ENCODE assay signal across 9 cellular contexts in genomic region chr3:15606434-15606891, GRCh38. TPM values are rescaled to one million over a fixed set of nuclear protein-coding genes. Genes with fewer than 3 reads are reported as not detected.
DNase-seq lines count a peak whose midpoint lies in the region; ATAC-seq, FAIRE-seq and TF ChIP-seq lines count a peak whose summit lies in the region.
"Had no signal": no experiment of that assay in that cellular context is flagged by ENCODE, and none has a peak within 500 bp of the region (broad histone marks: within the 10 kb centered on the region; RNA-seq: fewer than 3 reads in every experiment).

No MANE protein-coding gene starts in this region.

- WGBS in hepatocyte (ENCODE audit: low lambda C conversion rate, missing lambda C conversion rate) = 74% methylated on average over 2 of the region's 2 CpGs
- 7 to 19% methylated on average over 2 of the region's 2 CpGs for WGBS in pancreas, 2 donors

- H3K9me2 ChIP-seq in GM23338 (ENCODE audit: insufficient read depth) = no peaks in the 10 kb centered on the region
- no peaks in the 10 kb centered on the region for H3K9me2 ChIP-seq in hepatocyte (replicated peaks; ENCODE audit: insufficient read depth)

- no peak for DNase-seq in GM23338 (ENCODE audit: low spot score)
- peak; percentile 38 for DNase-seq in hepatocyte (ENCODE audit: low spot score)
- DNase-seq in pancreas = peak in 1 of 6 donors; percentile 23
- DNase-seq in stimulated activated CD4-positive, alpha-beta T cell treated with anti-CD3 and anti-CD28 coated beads, Interleukin-2, amount 100 ng/mL, for 24 hours = no peak
- no peak for DNase-seq in NCI-H1105 (lab: John Stamatoyannopoulos, UW)
- DNase-seq in CD8-positive, alpha-beta T cell = no peak
- DNase-seq in NOMO-1 (lab: John Stamatoyannopoulos, UW; ENCODE audit: unreplicated experiment in 2 of 2) = no peak

- H3K36me3 ChIP-seq in GM23338 (ENCODE audit: insufficient read depth) (no peaks in the 10 kb centered on the region), hepatocyte (replicated peaks; ENCODE audit: insufficient read depth, low read depth) (no peaks in the 10 kb centered on the region), pancreas (no peaks in the 10 kb centered on the region)
- no peaks in the 10 kb centered on the region for H3K36me3 ChIP-seq in CD8-positive, alpha-beta T cell (ENCODE audit: insufficient read depth, low read length)

- no peaks in the 10 kb centered on the region for H3K27me3 ChIP-seq in GM23338 (ENCODE audit: insufficient read depth)
- no peaks in the 10 kb centered on the region for H3K27me3 ChIP-seq in hepatocyte
- H3K27me3 ChIP-seq in pancreas = no peaks in the 10 kb centered on the region
- no peaks in the 10 kb centered on the region for H3K27me3 ChIP-seq in CD8-positive, alpha-beta T cell (ENCODE audit: insufficient read depth, low read length)

- H2AFZ ChIP-seq in GM23338 = no peak overlapping the region
- H2AFZ ChIP-seq in hepatocyte = no peak overlapping the region

- H3K4me1 ChIP-seq in GM23338 (ENCODE audit: insufficient read depth) (peaks cover 12% of the 10 kb centered on the region), hepatocyte (ENCODE audit: insufficient read depth) (peaks cover 7% of the 10 kb centered on the region), pancreas (peaks cover 10 to 58% (median 58%) of the 10 kb centered on the region in 3 donors)
- peaks cover 6% of the 10 kb centered on the region for H3K4me1 ChIP-seq in CD8-positive, alpha-beta T cell (ENCODE audit: insufficient read depth, low read length)

- H3K79me2 ChIP-seq in GM23338 (replicated peaks; ENCODE audit: insufficient read depth) = peaks cover 9% of the 10 kb centered on the region
- H3K79me2 ChIP-seq in hepatocyte = peaks cover 12% of the 10 kb centered on the region

- ATAC-seq in GM23338 (no peak), pancreas (peak; percentile 27 to 49 (median 40))
- no peak for ATAC-seq in CD8-positive, alpha-beta T cell

- no peak for FAIRE-seq in pancreas (lab: Jason Lieb, UNC)

- H3K4me3 Mint-ChIP-seq in GM23338 = no peak overlapping the region
- peak overlapping the region in 1 of 5 experiments; percentile 41 for H3K4me3 Mint-ChIP-seq in brain
- H3K4me3 Mint-ChIP-seq in CD8-positive, alpha-beta T cell = no peak overlapping the region
- H3K4me3 Mint-ChIP-seq: activated naive CD4-positive, alpha-beta T cell treated with anti-CD3 and anti-CD28 coated beads, Interleukin-2, amount 50 U/mL, for 24 hours had no signal

- H3K27ac Mint-ChIP-seq in GM23338 = peak overlapping the region; percentile 80
- peak overlapping the region in 4 of 5 experiments; percentile 23 to 86 (median 72) for H3K27ac Mint-ChIP-seq in brain
- H3K27ac Mint-ChIP-seq in CD8-positive, alpha-beta T cell = no peak overlapping the region
- H3K27ac Mint-ChIP-seq: activated naive CD4-positive, alpha-beta T cell treated with anti-CD3 and anti-CD28 coated beads, Interleukin-2, amount 50 U/mL, for 24 hours had no signal

- H3K4me3 ChIP-seq in GM23338 = no peak overlapping the region
- no peak overlapping the region for H3K4me3 ChIP-seq in hepatocyte
- H3K4me3 ChIP-seq in pancreas = no peak overlapping the region
- H3K4me3 ChIP-seq in CD8-positive, alpha-beta T cell (ENCODE audit: low read depth, low read length) = no peak overlapping the region

- intact Hi-C loops in pancreas (cut with DNase I) = no loop called here
- intact Hi-C loops in CD8-positive, alpha-beta T cell (cut with DNase I, micrococcal nuclease) = no loop called here

- H4K20me1 ChIP-seq in GM23338 (replicated peaks; ENCODE audit: insufficient read depth) (no peaks in the 10 kb centered on the region), hepatocyte (ENCODE audit: insufficient read depth, poor library complexity, severe bottlenecking) (no peaks in the 10 kb centered on the region)

- H3F3A ChIP-seq in GM23338 (replicated peaks; ENCODE audit: low read depth) = no peaks in the 10 kb centered on the region; the same call in 1 of the 2 replicates

- TF ChIP-seq CTCF in GM23338 (conservative IDR thresholded peaks at IDR 0.05; ENCODE audit: low read depth in 2 of 2) (no peak), brain (conservative IDR thresholded peaks at IDR 0.05) (no peak), hepatocyte (IDR thresholded peaks at IDR 0.05; ENCODE audit: poor library complexity) (no peak), pancreas (IDR thresholded peaks at IDR 0.05) (no peak)
- no peak for TF ChIP-seq CTCF in CD8-positive, alpha-beta T cell (IDR thresholded peaks at IDR 0.05)

- H3K4me2 ChIP-seq in GM23338 = no peak overlapping the region
- peak overlapping the region; percentile 4 for H3K4me2 ChIP-seq in hepatocyte

- POLR2A ChIA-PET in CD8-positive, alpha-beta T cell (lab: Charles Lee) = no interaction called here

- H3K36me3 Mint-ChIP-seq in GM23338 (ENCODE audit: low read depth) = peaks cover 33% of the 10 kb centered on the region
- H3K36me3 Mint-ChIP-seq in brain = peaks cover 26% of the 10 kb centered on the region
- peaks cover 21% of the 10 kb centered on the region for H3K36me3 Mint-ChIP-seq in CD8-positive, alpha-beta T cell

- H3K27ac ChIP-seq in GM23338 (ENCODE audit: low read depth) (peak overlapping the region; percentile 28; the same call in 1 of the 2 replicates), hepatocyte (peak overlapping the region; percentile 56), pancreas (peak overlapping the region; percentile 20 to 80 (median 56))
- H3K27ac ChIP-seq in CD8-positive, alpha-beta T cell (ENCODE audit: low read depth, low read length) = no peak overlapping the region

- H3K4me1 Mint-ChIP-seq in GM23338 = peaks cover 13% of the 10 kb centered on the region
- H3K4me1 Mint-ChIP-seq in brain = peaks cover 24% of the 10 kb centered on the region
- peaks cover 17% of the 10 kb centered on the region for H3K4me1 Mint-ChIP-seq in CD8-positive, alpha-beta T cell (ENCODE audit: low read depth)

- H3K27me3 Mint-ChIP-seq in GM23338 (ENCODE audit: insufficient read depth, low read depth, poor library complexity) = peaks cover 2% of the 10 kb centered on the region
- peaks cover 13% of the 10 kb centered on the region for H3K27me3 Mint-ChIP-seq in brain
- H3K27me3 Mint-ChIP-seq in CD8-positive, alpha-beta T cell (ENCODE audit: low read depth) = no peaks in the 10 kb centered on the region
- H3K27me3 Mint-ChIP-seq: activated naive CD4-positive, alpha-beta T cell treated with anti-CD3 and anti-CD28 coated beads, Interleukin-2, amount 50 U/mL, for 24 hours had no signal

- peaks cover 24% of the 10 kb centered on the region for H3K9me3 Mint-ChIP-seq in GM23338
- H3K9me3 Mint-ChIP-seq in brain = peaks cover 3 to 16% (median 10%) of the 10 kb centered on the region in 5 experiments
- H3K9me3 Mint-ChIP-seq in CD8-positive, alpha-beta T cell = no peaks in the 10 kb centered on the region
- H3K9me3 Mint-ChIP-seq: activated naive CD4-positive, alpha-beta T cell treated with anti-CD3 and anti-CD28 coated beads, Interleukin-2, amount 50 U/mL, for 24 hours had no signal

- H3K9me3 ChIP-seq in hepatocyte (ENCODE audit: low read depth) = no peaks in the 10 kb centered on the region
- no peaks in the 10 kb centered on the region for H3K9me3 ChIP-seq in pancreas
- no peaks in the 10 kb centered on the region for H3K9me3 ChIP-seq in CD8-positive, alpha-beta T cell (ENCODE audit: low read length)

- CTCF ChIA-PET in CD8-positive, alpha-beta T cell (lab: Charles Lee) = interaction anchor here (1.0 to 1.1 kb wide), 2 partner anchors 21 to 23 kb away, joined by 3 to 4 read pairs; no protein-coding TSS in a partner anchor

TF ChIP-seq in GM23338, 12 proteins besides CTCF, POLR2A, EP300 and RAD21 (continues in another document):
- TF ChIP-seq CREB1 (CRISPR knock-in tag; IDR thresholded peaks at IDR 0.05; ENCODE audit: low read depth) (no peak), NANOG (IDR thresholded peaks at IDR 0.05; ENCODE audit: borderline replicate concordance) (no peak), ZNF114 (CRISPR knock-in tag; IDR thresholded peaks at IDR 0.05) (no peak), POLR2AphosphoS5 (IDR thresholded peaks at IDR 0.05; ENCODE audit: low read depth) (no peak), ETS1 (IDR thresholded peaks at IDR 0.05) (no peak), ZNF331 (CRISPR knock-in tag; IDR thresholded peaks at IDR 0.05; ENCODE audit: low read depth) (no peak)

RNA-seq across cellular contexts. Expression of gene BTD, which starts 4.9 kb away (rescaled TPM):
- total RNA-seq in GM23338 (2014; rRNA removed; shearing (Covaris generic)) = 15.0 and 17.8 TPM in 2 replicates
- polyA plus RNA-seq in GM23338 (2016; fragmentation: Nextera tagmentation; extraction: Ambion mirVana) (19.0 and 20.0 TPM in 2 replicates), brain (ENCODE audit: insufficient read depth, low read depth, low replicate concordance) (16.5 TPM), hepatocyte (28.4 and 30.2 TPM in 2 replicates), pancreas (10 to 100 TPM in 1 of 2 donors, 1 to 10 TPM in 1; 6.2 to 16.5 TPM)
- total RNA-seq in hepatocyte (37.6 and 37.9 TPM in 2 replicates), pancreas (10 to 100 TPM; 14.2 to 22.0 (median 16.7) TPM)
- 10 to 100 TPM in 1 of 2 experiments, 1 to 10 TPM in 1; 9.1 to 11.3 TPM for total RNA-seq in CD8-positive, alpha-beta T cell

RNA-seq across cellular contexts. Expression of gene HACL1, which starts 5.1 kb away (rescaled TPM):
- total RNA-seq in GM23338 (2014; rRNA removed; shearing (Covaris generic)) = 25.9 and 33.5 TPM in 2 replicates
- polyA plus RNA-seq in GM23338 (2016; fragmentation: Nextera tagmentation; extraction: Ambion mirVana) (19.4 and 19.6 TPM in 2 replicates), brain (ENCODE audit: insufficient read depth, low read depth, low replicate concordance) (10.7 TPM), hepatocyte (18.7 and 21.6 TPM in 2 replicates), pancreas (10 to 100 TPM in 1 of 2 donors, 1 to 10 TPM in 1; 6.5 to 11.5 TPM)
- total RNA-seq in hepatocyte (23.0 and 25.3 TPM in 2 replicates), pancreas (10 to 100 TPM; 10.2 to 18.8 (median 12.8) TPM)
- 10 to 100 TPM; 30.1 to 33.4 TPM for total RNA-seq in CD8-positive, alpha-beta T cell

Comparison
In these comparisons a context has a peak if more than half of its experiments do, and no peak if none do; other contexts are left out.
1. ATAC-seq: peak in pancreas (4 of 4); none in GM23338 (single experiment) and CD8-positive, alpha-beta T cell (single experiment).